15 cellular contexts compared by ENCODE assay signal in genomic region chr9:79360387-79361347, GRCh38.
A peak's percentile ranks its signal among the peaks of the same experiment; 100 is the strongest.
DNase-seq lines count a peak whose midpoint lies in the region; ATAC-seq and TF ChIP-seq lines count a peak whose summit lies in the region.
"Had no signal": no experiment of that assay in that cellular context is flagged by ENCODE, and none has a peak within 500 bp of the region (broad histone marks: within the 10 kb centered on the region; RNA-seq: fewer than 3 reads in every experiment).

No MANE protein-coding gene starts in this region.

- intact Hi-C loops in IMR-90 (cut with micrococcal nuclease) = no loop called here

- H2BK15ac ChIP-seq in IMR-90 (ENCODE audit: low read depth, low read length) = peak overlapping the region; percentile 60; the same call in 1 of the 3 replicates

- no peak overlapping the region for H3K27ac Mint-ChIP-seq in activated naive CD8-positive, alpha-beta T cell treated with anti-CD3 and anti-CD28 coated beads, Interleukin-2, amount 50 U/mL, for 24 hours
- H3K27ac Mint-ChIP-seq: brain; naive thymus-derived CD4-positive, alpha-beta T cell had no signal

- peak overlapping the region; percentile 42 for H3K18ac ChIP-seq in IMR-90 (ENCODE audit: low read depth, low read length)

- no peaks in the 10 kb centered on the region for H3K9me3 Mint-ChIP-seq in activated naive CD8-positive, alpha-beta T cell treated with anti-CD3 and anti-CD28 coated beads, Interleukin-2, amount 50 U/mL, for 24 hours

- H3K9me3 ChIP-seq in IMR-90 (ENCODE audit: control insufficient read depth, insufficient read depth, low read length) = no peaks in the 10 kb centered on the region
- H3K9me3 ChIP-seq: gastrocnemius medialis, thyroid gland had no signal

- peak overlapping the region; percentile 85 for H2BK20ac ChIP-seq in IMR-90 (ENCODE audit: low read depth, low read length)

- CTCF ChIA-PET in IMR-90 (lab: Yijun Ruan, JAX) = interaction anchor here (0.5 kb wide), 1 partner anchor 70 kb away, joined by 3 read pairs; no protein-coding TSS in a partner anchor

- H3K9me1 ChIP-seq in IMR-90 (ENCODE audit: insufficient read depth, low read length) = 0 out of 2 replicates have a peak, but pooled peaks cover 2% of the 10 kb centered on the region

- no peak overlapping the region for H2AFZ ChIP-seq in IMR-90 (replicated peaks; ENCODE audit: low read length, poor library complexity)

- H3K36me3 ChIP-seq in IMR-90 (ENCODE audit: control insufficient read depth, insufficient read depth, low read length) = no peaks in the 10 kb centered on the region
- H3K36me3 ChIP-seq: BLaER1 treated with 17β-estradiol and CSF1 and Interleukin-3, amounts not matched to agents 10 nM and 100 nM; gastrocnemius medialis; thyroid gland had no signal

- peak overlapping the region; percentile 71; the same call in 1 of the 2 replicates for H3K23ac ChIP-seq in IMR-90 (ENCODE audit: low read depth, low read length)

- H2BK120ac ChIP-seq in IMR-90 (ENCODE audit: low read depth, low read length) = peak overlapping the region; percentile 81

- TF ChIP-seq RAD21 in IMR-90 (IDR thresholded peaks at IDR 0.05; ENCODE audit: low read length) = no peak

- H3K14ac ChIP-seq in IMR-90 (replicated peaks; ENCODE audit: low read depth, low read length) = peak overlapping the region; percentile 86

- H3K4me1 Mint-ChIP-seq in activated naive CD8-positive, alpha-beta T cell treated with anti-CD3 and anti-CD28 coated beads, Interleukin-2, amount 50 U/mL, for 24 hours = peaks cover 2% of the 10 kb centered on the region

- peak overlapping the region; percentile 40 for H3K4me2 ChIP-seq in IMR-90 (ENCODE audit: low read depth, low read length)
- H3K4me2 ChIP-seq: BLaER1 treated with 17β-estradiol and CSF1 and Interleukin-3, amounts not matched to agents 10 nM and 100 nM had no signal

- no CpG with 5 or more reads among the region's 5 CpGs for WGBS in IMR-90 (ENCODE audit: extremely low coverage in 2 of 2, insufficient read length in 1 of 2), 2 experiments

- TF ChIP-seq CTCF in IMR-90 (conservative IDR thresholded peaks at IDR 0.05; ENCODE audit: low read depth, low read length) = no peak
- TF ChIP-seq CTCF in omental fat pad (IDR thresholded peaks at IDR 0.05) = no peak

- in situ Hi-C loops in IMR-90 (cut with MboI; ENCODE audit: low sequenced_read_pairs) = no loop called here

- no peak overlapping the region for H3K9ac ChIP-seq in IMR-90 (ENCODE audit: low read depth, low read length)
- H3K9ac ChIP-seq: BLaER1 treated with 17β-estradiol and CSF1 and Interleukin-3, amounts not matched to agents 10 nM and 100 nM had no signal

- peak overlapping the region; percentile 41; the same call in 1 of the 2 replicates for H4K91ac ChIP-seq in IMR-90 (ENCODE audit: insufficient read depth, low read depth, low read length)

- DNase-seq in AG20443 (ENCODE audit: low spot score) (peak; percentile 12), IMR-90 (peak; percentile 48), astrocyte of the hippocampus (ENCODE audit: low read depth, low spot score) (peak; percentile 52), left kidney (ENCODE audit: low read depth, low spot score) (peak; percentile 3), epidermal melanocyte (ENCODE audit: insufficient read length, low spot score) (no peak), omental fat pad (ENCODE audit: low spot score) (no peak)
- no peak for DNase-seq in activated naive CD8-positive, alpha-beta T cell treated with anti-CD3 and anti-CD28 coated beads, Interleukin-2, amount 50 U/mL, for 24 hours
- DNase-seq: gastrocnemius medialis; left cardiac atrium; naive thymus-derived CD4-positive, alpha-beta T cell; NCI-H1105 treated with DMSO at 0.1 percent for 48 hours; thyroid gland had no signal

- H3K27me3 ChIP-seq in IMR-90 (ENCODE audit: control insufficient read depth, insufficient read depth, low read length) = no peaks in the 10 kb centered on the region
- H3K27me3 ChIP-seq: BLaER1 treated with 17β-estradiol and CSF1 and Interleukin-3, amounts not matched to agents 10 nM and 100 nM; gastrocnemius medialis; thyroid gland had no signal

- no peak for TF ChIP-seq POLR2A in IMR-90 (IDR thresholded peaks at IDR 0.05; ENCODE audit: low read depth, low read length)

- H3K79me1 ChIP-seq in IMR-90 (ENCODE audit: low read depth in 1 of 2, low read length in 2 of 2) = no peaks in the 10 kb centered on the region

- no peak overlapping the region; the same call in 1 of the 2 replicates for H3K27ac ChIP-seq in IMR-90 (ENCODE audit: insufficient read depth, low read length)
- H3K27ac ChIP-seq: BLaER1 treated with 17β-estradiol and CSF1 and Interleukin-3, amounts not matched to agents 10 nM and 100 nM; gastrocnemius medialis; thyroid gland had no signal

- no peak overlapping the region for H3K4me3 ChIP-seq in IMR-90 (ENCODE audit: insufficient read depth, low read depth, low read length)
- H3K4me3 ChIP-seq: BLaER1 treated with 17β-estradiol and CSF1 and Interleukin-3, amounts not matched to agents 10 nM and 100 nM; gastrocnemius medialis; thyroid gland had no signal

- peaks cover 3% of the 10 kb centered on the region for H3K27me3 Mint-ChIP-seq in activated naive CD8-positive, alpha-beta T cell treated with anti-CD3 and anti-CD28 coated beads, Interleukin-2, amount 50 U/mL, for 24 hours

- ATAC-seq in IMR-90 (ENCODE audit: low read depth) (peak; percentile 77), HG03432 (IDR thresholded peaks at IDR 0.05; ENCODE audit: unreplicated experiment) (no peak), omental fat pad (ENCODE audit: low FRiP score) (no peak)
- ATAC-seq in activated naive CD8-positive, alpha-beta T cell treated with anti-CD3 and anti-CD28 coated beads, Interleukin-2, amount 50 U/mL, for 24 hours = no peak
- ATAC-seq: gastrocnemius medialis; left cardiac atrium; naive thymus-derived CD4-positive, alpha-beta T cell had no signal

- H2BK5ac ChIP-seq in IMR-90 (ENCODE audit: low read depth, low read length, poor library complexity, severe bottlenecking) = no peak overlapping the region

- no peak overlapping the region; the same call in 1 of the 2 replicates for H3K56ac ChIP-seq in IMR-90 (ENCODE audit: extremely low read depth, insufficient read depth, low read length)

- H3K36me3 Mint-ChIP-seq in activated naive CD8-positive, alpha-beta T cell treated with anti-CD3 and anti-CD28 coated beads, Interleukin-2, amount 50 U/mL, for 24 hours (ENCODE audit: low read depth) = no peaks in the 10 kb centered on the region
- H3K36me3 Mint-ChIP-seq: brain; naive thymus-derived CD4-positive, alpha-beta T cell had no signal

- peaks cover 6% of the 10 kb centered on the region for H3K4me1 ChIP-seq in IMR-90 (ENCODE audit: control insufficient read depth, insufficient read depth, low read length)
- H3K4me1 ChIP-seq: gastrocnemius medialis, thyroid gland had no signal

- H3K4ac ChIP-seq in IMR-90 (ENCODE audit: low read depth, low read length) = peak overlapping the region; percentile 74

- BruUV-seq in IMR-90 (replicated peaks; lab: Mats Ljungman, UMichigan) = no TSS peak

- H4K8ac ChIP-seq in IMR-90 (ENCODE audit: low read depth in 2 of 2, low read length in 2 of 2) = peak overlapping the region in 1 of 2 experiments; percentile 28; a peak in 2 of 4 replicates

- H3K4me3 Mint-ChIP-seq in activated naive CD8-positive, alpha-beta T cell treated with anti-CD3 and anti-CD28 coated beads, Interleukin-2, amount 50 U/mL, for 24 hours = no peak overlapping the region
- H3K4me3 Mint-ChIP-seq: brain; naive thymus-derived CD4-positive, alpha-beta T cell had no signal

- H2AK5ac ChIP-seq in IMR-90 (ENCODE audit: low read depth, low read length) = 0 out of 2 replicates have a peak overlapping the region, but pooled peaks have one; percentile 15

- no peak overlapping the region for H2AK9ac ChIP-seq in IMR-90 (replicated peaks; ENCODE audit: low read depth, low read length, poor library complexity)

- dilution Hi-C loops in IMR-90 (cut with HindIII; ENCODE audit: low sequenced_read_pairs, unreplicated experiment) = no loop called here

- no peak overlapping the region for H4K5ac ChIP-seq in IMR-90 (ENCODE audit: low read depth, low read length)

- H4K20me1 ChIP-seq in IMR-90 (ENCODE audit: insufficient read depth, low read length) = no peaks in the 10 kb centered on the region
- H4K20me1 ChIP-seq: BLaER1 treated with 17β-estradiol and CSF1 and Interleukin-3, amounts not matched to agents 10 nM and 100 nM had no signal

- POLR2A ChIA-PET in IMR-90 (lab: Charles Lee; ENCODE audit: unreplicated experiment) = no interaction called here

TF ChIP-seq in IMR-90, 13 proteins besides CTCF, POLR2A, EP300 and RAD21:
- TF ChIP-seq BHLHE40 (IDR thresholded peaks at IDR 0.05; ENCODE audit: low read depth, low read length) = no peak

Comparison
In these comparisons a context has a peak if more than half of its experiments do, and no peak if none do; other contexts are left out.
1. DNase-seq: peak in AG20443 (single experiment), IMR-90 (single experiment), astrocyte of the hippocampus (single experiment) and left kidney (single experiment); none in epidermal melanocyte (single experiment), activated naive CD8-positive, alpha-beta T cell treated with anti-CD3 and anti-CD28 coated beads, Interleukin-2, amount 50 U/mL, for 24 hours (single experiment) and omental fat pad (single experiment).